8 cellular contexts compared by ENCODE assay signal in the genomic region with DNA sequence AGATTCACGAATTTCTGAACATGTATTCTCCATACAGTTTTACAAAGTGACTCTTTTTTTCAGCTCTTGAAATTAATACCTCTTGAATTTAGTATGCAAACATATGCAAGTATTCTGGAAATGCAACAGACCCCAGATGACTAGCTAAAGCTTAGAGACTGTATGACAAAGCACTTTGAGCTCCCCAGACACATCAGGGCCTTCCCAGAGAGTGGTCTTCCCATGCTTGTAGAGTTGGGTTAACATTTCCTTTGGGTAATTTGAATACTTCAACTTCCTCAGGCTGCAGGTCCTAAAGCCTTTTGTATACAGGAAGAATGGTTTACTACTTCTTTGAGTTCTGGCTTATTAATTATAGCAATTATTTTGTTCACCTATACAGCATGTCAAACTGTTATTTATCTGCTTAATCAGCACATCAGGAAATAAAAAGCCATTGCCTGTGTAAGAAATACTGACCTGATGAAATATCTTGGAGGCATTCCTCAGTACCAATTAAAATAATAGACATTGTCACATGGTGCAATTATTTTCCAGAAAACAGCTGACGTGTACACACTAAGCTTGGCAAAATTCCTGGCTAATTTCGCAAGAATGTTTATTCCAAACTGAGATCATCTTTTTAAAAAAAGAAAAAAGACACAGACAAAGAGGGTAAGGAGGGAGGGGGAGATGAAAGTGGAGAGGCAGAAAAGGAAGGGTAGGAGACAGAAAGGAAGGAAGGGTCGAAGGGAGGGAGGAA.
DNase-seq lines count a peak whose midpoint lies in the region; ATAC-seq, FAIRE-seq and TF ChIP-seq lines count a peak whose summit lies in the region.

No MANE protein-coding gene starts in this region.

- H3K27ac ChIP-seq in small intestine (ENCODE audit: low read depth in 1 of 2, low read length in 1 of 2) = no peak overlapping the region

- no peaks in the 10 kb centered on the region for H3K36me3 ChIP-seq in small intestine (ENCODE audit: control insufficient read depth in 2 of 2, insufficient read depth in 2 of 2, low read length in 2 of 2)

- H3K9me3 Mint-ChIP-seq in HFFc6 = peaks cover 5% of the 10 kb centered on the region; the same call in 1 of the 2 replicates

- no peak for TF ChIP-seq CTCF in HFFc6 (IDR thresholded peaks at IDR 0.05)

- H3K27me3 ChIP-seq in small intestine (ENCODE audit: control insufficient read depth in 2 of 2, insufficient read depth in 2 of 2, low read length in 2 of 2) = no peaks in the 10 kb centered on the region

- peak overlapping the region; percentile 81 for H3K4me3 Mint-ChIP-seq in HFFc6

- H3K9me3 ChIP-seq in small intestine (ENCODE audit: control insufficient read depth, low read depth) = no peaks in the 10 kb centered on the region

- WGBS in small intestine, 3 donors = 36 to 47% (median 39%) methylated on average over 4 of the region's 4 CpGs

- no peak for ATAC-seq in GM21390 (IDR thresholded peaks at IDR 0.05; ENCODE audit: unreplicated experiment)

- H3K4me3 ChIP-seq in small intestine (ENCODE audit: low read depth in 1 of 2, low read length in 2 of 2) = no peak overlapping the region

- H3K27ac Mint-ChIP-seq in HFFc6 = peak overlapping the region; percentile 97

- peaks cover 6% of the 10 kb centered on the region; the same call in 1 of the 2 replicates for H3K36me3 Mint-ChIP-seq in HFFc6 (ENCODE audit: low read depth)

- H3K27me3 Mint-ChIP-seq in HFFc6 (ENCODE audit: insufficient read depth) = peaks cover 2% of the 10 kb centered on the region; the same call in 1 of the 2 replicates

- DNase-seq in HFFc6 = peak; percentile 94
- DNase-seq in amniotic epithelial cell (ENCODE audit: low read depth) = peak; percentile 97
- DNase-seq in hepatic stellate cell (ENCODE audit: low spot score) = peak; percentile 18
- peak; percentile 15 for DNase-seq in small intestine
- DNase-seq in effector CD4-positive, alpha-beta T cell = no peak
- DNase-seq in HuH-7.5 (ENCODE audit: low spot score) = no peak
- DNase-seq in NCI-H510A treated with DMSO at 0.1 percent for 48 hours (lab: John Stamatoyannopoulos, UW) = no peak

- FAIRE-seq in small intestine (lab: Jason Lieb, UNC) = no peak

- peaks cover 30% of the 10 kb centered on the region for H3K4me1 Mint-ChIP-seq in HFFc6 (ENCODE audit: low read depth)

- H3K4me1 ChIP-seq in small intestine (ENCODE audit: control insufficient read depth in 2 of 2, insufficient read depth in 1 of 2, low read depth in 1 of 2, low read length in 1 of 2) = no peaks in the 10 kb centered on the region

Comparison
In these comparisons a context has a peak if more than half of its experiments do, and no peak if none do; other contexts are left out.
1. DNase-seq: peak in HFFc6 (single experiment), amniotic epithelial cell (single experiment), hepatic stellate cell (single experiment) and small intestine (single experiment); none in effector CD4-positive, alpha-beta T cell (single experiment), HuH-7.5 (single experiment) and NCI-H510A treated with DMSO at 0.1 percent for 48 hours (single experiment).